Comparison of ENCODE assay signal across 8 cellular contexts in the genomic region with DNA sequence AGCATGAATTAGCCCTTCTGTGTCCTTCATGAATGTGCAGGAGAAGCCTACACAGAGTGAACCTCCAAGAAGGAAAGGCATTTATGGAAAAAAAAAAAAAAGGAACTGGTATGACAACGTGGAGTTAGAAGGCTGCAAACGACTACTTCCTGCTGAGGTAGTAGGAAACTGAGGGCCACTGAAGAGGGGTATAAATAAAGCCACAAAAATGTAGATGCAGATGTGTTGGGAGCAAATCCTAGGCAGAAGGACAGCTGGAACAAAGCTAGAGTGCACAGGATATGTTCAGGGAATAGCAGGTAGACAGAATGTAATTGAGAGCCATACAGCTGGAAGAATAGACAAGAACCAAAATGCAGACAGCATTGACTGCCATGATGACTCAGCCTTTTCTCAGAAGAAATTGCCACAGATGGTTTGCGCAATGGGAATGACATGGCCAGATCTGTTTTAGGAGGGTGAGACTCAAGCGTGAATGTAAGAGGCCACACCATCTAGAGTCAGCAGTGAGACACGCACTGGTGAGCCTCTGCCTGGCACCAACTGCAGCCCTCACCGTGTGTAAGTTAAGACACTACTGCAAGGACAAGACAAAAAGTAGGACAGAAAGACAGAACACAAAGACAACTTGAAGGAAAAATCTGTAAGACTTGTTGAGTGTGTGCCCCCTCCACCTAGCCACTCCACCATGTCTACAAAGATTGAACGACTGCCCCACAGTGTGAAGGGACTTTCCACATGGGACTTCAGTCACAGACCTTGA.
DNase-seq lines count a peak whose midpoint lies in the region; ATAC-seq, FAIRE-seq and TF ChIP-seq lines count a peak whose summit lies in the region.

No MANE protein-coding gene starts in this region.

- TF ChIP-seq CTCF in smooth muscle cell (IDR thresholded peaks at IDR 0.05; ENCODE audit: borderline replicate concordance, insufficient read depth, poor library complexity, severe bottlenecking): no peak

- H3K36me3 Mint-ChIP-seq in activated naive CD8-positive, alpha-beta T cell treated with anti-CD3 and anti-CD28 coated beads, Interleukin-2, amount 10 ng/mL, durations not matched to agents 7 days and 5 days: peaks cover 15% of the 10 kb centered on the region

- peak overlapping the region; percentile 41 for H2AFZ ChIP-seq in smooth muscle cell (ENCODE audit: low read depth)

- H4K20me1 ChIP-seq in smooth muscle cell (ENCODE audit: low read depth): no peaks in the 10 kb centered on the region

- ATAC-seq in activated naive CD8-positive, alpha-beta T cell treated with anti-CD3 and anti-CD28 coated beads, Interleukin-2, amount 10 ng/mL, durations not matched to agents 7 days and 5 days (ENCODE audit: low read depth): peak; percentile 52
- ATAC-seq in left ventricle myocardium superior (peak; percentile 84), HG02973 (IDR thresholded peaks at IDR 0.05; ENCODE audit: unreplicated experiment) (no peak)

- 18% methylated on average over 7 of the region's 7 CpGs for WGBS in smooth muscle cell (ENCODE audit: low lambda C conversion rate)

- peaks cover 24% of the 10 kb centered on the region for H3K4me1 Mint-ChIP-seq in activated naive CD8-positive, alpha-beta T cell treated with anti-CD3 and anti-CD28 coated beads, Interleukin-2, amount 10 ng/mL, durations not matched to agents 7 days and 5 days

- H3K4me2 ChIP-seq in smooth muscle cell: peak overlapping the region; percentile 75

- POLR2A ChIA-PET in activated naive CD8-positive, alpha-beta T cell treated with anti-CD3 and anti-CD28 coated beads, Interleukin-2, amount 10 ng/mL, durations not matched to agents 7 days and 5 days (lab: Charles Lee): no interaction called here

- H3K27me3 Mint-ChIP-seq in activated naive CD8-positive, alpha-beta T cell treated with anti-CD3 and anti-CD28 coated beads, Interleukin-2, amount 10 ng/mL, durations not matched to agents 7 days and 5 days: peaks cover 19% of the 10 kb centered on the region

- H3K27ac Mint-ChIP-seq in activated naive CD8-positive, alpha-beta T cell treated with anti-CD3 and anti-CD28 coated beads, Interleukin-2, amount 10 ng/mL, durations not matched to agents 7 days and 5 days: no peak overlapping the region

- H3K9ac ChIP-seq in smooth muscle cell (ENCODE audit: low read depth): peak overlapping the region; percentile 72

- peaks cover 11% of the 10 kb centered on the region for H3K9me3 Mint-ChIP-seq in activated naive CD8-positive, alpha-beta T cell treated with anti-CD3 and anti-CD28 coated beads, Interleukin-2, amount 10 ng/mL, durations not matched to agents 7 days and 5 days

- H3K27me3 ChIP-seq in smooth muscle cell (ENCODE audit: low read depth): no peaks in the 10 kb centered on the region

- peaks cover 8% of the 10 kb centered on the region for H3K4me1 ChIP-seq in smooth muscle cell (ENCODE audit: low read depth)

- H3K79me2 ChIP-seq in smooth muscle cell (ENCODE audit: low read depth): peaks cover 53% of the 10 kb centered on the region

- peak; percentile 86 for FAIRE-seq in HTR-8/SVneo (lab: Jason Lieb, UNC)

- peaks cover 10% of the 10 kb centered on the region for H3F3A ChIP-seq in smooth muscle cell (ENCODE audit: low read depth)

- H3K36me3 ChIP-seq in smooth muscle cell (ENCODE audit: low read depth): no peaks in the 10 kb centered on the region

- DNase-seq in GF-D8 (lab: John Stamatoyannopoulos, UW) (peak; percentile 96), HTR-8/SVneo (ENCODE audit: insufficient read length, low spot score) (peak; percentile 81), left ventricle myocardium superior (peak; percentile 46), smooth muscle cell (lab: John Stamatoyannopoulos, UW; ENCODE audit: unreplicated experiment) (peak; percentile 18), NCI-H187 (lab: John Stamatoyannopoulos, UW) (no peak), mesenteric fat pad (ENCODE audit: low spot score) (no peak)
- no peak for DNase-seq in activated naive CD8-positive, alpha-beta T cell treated with anti-CD3 and anti-CD28 coated beads, Interleukin-2, amount 10 ng/mL, durations not matched to agents 7 days and 5 days

- no peak overlapping the region for H3K4me3 ChIP-seq in smooth muscle cell

- H3K27ac ChIP-seq in smooth muscle cell (ENCODE audit: low read depth): peak overlapping the region; percentile 91

- H3K4me3 Mint-ChIP-seq in activated naive CD8-positive, alpha-beta T cell treated with anti-CD3 and anti-CD28 coated beads, Interleukin-2, amount 10 ng/mL, durations not matched to agents 7 days and 5 days: no peak overlapping the region

- no peaks in the 10 kb centered on the region for H3K9me3 ChIP-seq in smooth muscle cell (replicated peaks; ENCODE audit: low read depth)

- intact Hi-C loops in left ventricle myocardium superior (cut with micrococcal nuclease): no loop called here

Comparison
In these comparisons a context has a peak if more than half of its experiments do, and no peak if none do; other contexts are left out.
1. DNase-seq: peak in GF-D8 (single experiment), HTR-8/SVneo (single experiment), left ventricle myocardium superior (single experiment) and smooth muscle cell (single experiment); none in activated naive CD8-positive, alpha-beta T cell treated with anti-CD3 and anti-CD28 coated beads, Interleukin-2, amount 10 ng/mL, durations not matched to agents 7 days and 5 days (single experiment), NCI-H187 (0 of 2) and mesenteric fat pad (single experiment).